In genomic region chr13:87827479-87827878, GRCh38 we compare ENCODE assay signal across 19 cellular contexts.
DNase-seq lines count a peak whose midpoint lies in the region; ATAC-seq, FAIRE-seq and TF ChIP-seq lines count a peak whose summit lies in the region.
"Had no signal": no experiment of that assay in that cellular context is flagged by ENCODE, and none has a peak within 500 bp of the region (broad histone marks: within the 10 kb centered on the region; RNA-seq: fewer than 3 reads in every experiment).

No MANE protein-coding gene starts in this region.

- WGBS in mesenchymal stem cell = 77% methylated on average over 4 of the region's 4 CpGs
- WGBS in gastroesophageal sphincter (ENCODE audit: low coverage in 1 of 2), 2 donors = 92 to 98% methylated on average over 4 of the region's 4 CpGs

- H3K36me3 ChIP-seq in bronchial epithelial cell (ENCODE audit: control insufficient read depth, insufficient read depth, low read length) = no peaks in the 10 kb centered on the region
- H3K36me3 ChIP-seq in mesenchymal stem cell (ENCODE audit: control insufficient read depth in 1 of 2, insufficient read depth in 2 of 2, low read depth in 1 of 2, low read length in 2 of 2) = no peaks in the 10 kb centered on the region
- H3K36me3 ChIP-seq in gastroesophageal sphincter = no peaks in the 10 kb centered on the region
- H3K36me3 ChIP-seq: Peyer's patch had no signal

- no peak overlapping the region for H4K91ac ChIP-seq in mesenchymal stem cell (ENCODE audit: low read length)

- ATAC-seq in left ventricle myocardium superior (no peak), gastroesophageal sphincter (no peak), HG02885 (IDR thresholded peaks at IDR 0.05; ENCODE audit: poor library complexity, unreplicated experiment) (no peak)
- ATAC-seq: activated CD4-positive, alpha-beta T cell treated with anti-CD3 and anti-CD28 coated beads for 36 hours; activated naive CD8-positive, alpha-beta T cell treated with anti-CD3 and anti-CD28 coated beads, Interleukin-2, amount 50 U/mL, for 24 hours; activated T-helper 17 cell treated with anti-CD3 and anti-CD28 coated beads, Interleukin-2, amount 50 U/mL, for 72 hours; stimulated activated effector memory CD8-positive, alpha-beta T cell treated with anti-CD3 and anti-CD28 coated beads, Interleukin-12 subunit alpha, Interleukin-12 subunit beta, amount 100 ng/mL, for 72 hours had no signal

- POLR2A ChIA-PET in AG04450 (lab: Yijun Ruan, JAX) = no interaction called here

- H3K79me1 ChIP-seq in mesenchymal stem cell (replicated peaks; ENCODE audit: low read length, poor library complexity, severe bottlenecking) = no peaks in the 10 kb centered on the region

- H2BK12ac ChIP-seq in mesenchymal stem cell (ENCODE audit: low read length in 2 of 2) = no peak overlapping the region

- no peak overlapping the region for H2AK5ac ChIP-seq in mesenchymal stem cell (ENCODE audit: low read length, severe bottlenecking)

- H3K9ac ChIP-seq in mesenchymal stem cell (ENCODE audit: low read length) = no peak overlapping the region

- H3K4ac ChIP-seq in mesenchymal stem cell (ENCODE audit: low read depth in 1 of 2, low read length in 2 of 2) = no peak overlapping the region

- no peak overlapping the region for H2BK120ac ChIP-seq in mesenchymal stem cell (ENCODE audit: low read depth, low read length)

- no peak overlapping the region for H3K4me3 ChIP-seq in AG04450 (ENCODE audit: low read depth, low read length)
- H3K4me3 ChIP-seq in bronchial epithelial cell (ENCODE audit: low read depth, low read length) = no peak overlapping the region
- H3K4me3 ChIP-seq in mesenchymal stem cell (ENCODE audit: insufficient read depth in 1 of 2, low read depth in 1 of 2, low read length in 2 of 2) = no peak overlapping the region
- H3K4me3 ChIP-seq in gastroesophageal sphincter = no peak overlapping the region
- H3K4me3 ChIP-seq: Peyer's patch had no signal

- no peak overlapping the region for H3K23ac ChIP-seq in mesenchymal stem cell (ENCODE audit: low read length in 2 of 2)

- CTCF ChIA-PET in AG04450 (lab: Charles Lee) = no interaction called here

- H3K4me1 ChIP-seq in mesenchymal stem cell (ENCODE audit: control insufficient read depth, insufficient read depth, low read depth, low read length) = no peaks in the 10 kb centered on the region
- H3K4me1 ChIP-seq in gastroesophageal sphincter = no peaks in the 10 kb centered on the region
- H3K4me1 ChIP-seq: Peyer's patch had no signal

- no peak overlapping the region for H2BK15ac ChIP-seq in mesenchymal stem cell (ENCODE audit: low read depth, poor library complexity, severe bottlenecking)

- H3K9me3 ChIP-seq in AG04450 (ENCODE audit: control insufficient read depth, insufficient read depth, low read length) (no peaks in the 10 kb centered on the region), mesenchymal stem cell (ENCODE audit: control insufficient read depth, low read length) (no peaks in the 10 kb centered on the region), gastroesophageal sphincter (no peaks in the 10 kb centered on the region)
- H3K9me3 ChIP-seq: Peyer's patch had no signal

- no peak overlapping the region for H3K14ac ChIP-seq in mesenchymal stem cell (ENCODE audit: low read length in 2 of 2)

- no peak overlapping the region for H2BK5ac ChIP-seq in mesenchymal stem cell (ENCODE audit: low read depth, low read length, poor library complexity, severe bottlenecking)

- no peak for TF ChIP-seq EP300 in gastroesophageal sphincter (IDR thresholded peaks at IDR 0.05)

- H3K18ac ChIP-seq in mesenchymal stem cell (ENCODE audit: low read depth in 1 of 2, low read length in 2 of 2) = no peak overlapping the region

- H3K27me3 ChIP-seq in AG04450 (ENCODE audit: control insufficient read depth, insufficient read depth, low read length) = no peaks in the 10 kb centered on the region
- no peaks in the 10 kb centered on the region for H3K27me3 ChIP-seq in bronchial epithelial cell (ENCODE audit: control insufficient read depth, insufficient read depth, low read length)
- no peaks in the 10 kb centered on the region for H3K27me3 ChIP-seq in mesenchymal stem cell (ENCODE audit: control insufficient read depth in 1 of 2, insufficient read depth in 1 of 2, low read length in 2 of 2)
- no peaks in the 10 kb centered on the region for H3K27me3 ChIP-seq in gastroesophageal sphincter
- H3K27me3 ChIP-seq: Peyer's patch had no signal

- peak; percentile 1 for DNase-seq in AG04450 (ENCODE audit: low read depth, low spot score)
- peak; percentile 1 for DNase-seq in LHCN-M2 (ENCODE audit: low read depth)
- peak; percentile 43 for DNase-seq in bronchial epithelial cell (ENCODE audit: low read depth)
- DNase-seq in mesenchymal stem cell = peak; percentile 71
- no peak for DNase-seq in left ventricle myocardium superior
- no peak for DNase-seq in activated T-cell treated with anti-CD3 and anti-CD28 coated beads, Interleukin-2, amount 50 U/mL, for 48 hours
- DNase-seq: activated CD4-positive, alpha-beta T cell treated with anti-CD3 and anti-CD28 coated beads for 36 hours; activated naive CD8-positive, alpha-beta T cell treated with anti-CD3 and anti-CD28 coated beads, Interleukin-2, amount 50 U/mL, for 24 hours; Calu3; effector CD4-positive, alpha-beta T cell; Kasumi-1; NCI-H1436; nephron progenitor cell; Peyer's patch had no signal

- TF ChIP-seq POLR2A in gastroesophageal sphincter (IDR thresholded peaks at IDR 0.05) = no peak

- no peak overlapping the region for H3K4me2 ChIP-seq in mesenchymal stem cell (ENCODE audit: low read length, poor library complexity, severe bottlenecking)

- H3K27ac ChIP-seq in AG04450 (ENCODE audit: low read depth, low read length) (no peak overlapping the region), mesenchymal stem cell (ENCODE audit: low read length, poor library complexity, severe bottlenecking) (no peak overlapping the region), gastroesophageal sphincter (no peak overlapping the region)
- H3K27ac ChIP-seq: Peyer's patch had no signal

- H2AFZ ChIP-seq in mesenchymal stem cell (ENCODE audit: low read depth, low read length) = no peak overlapping the region

- intact Hi-C loops in left ventricle myocardium superior (cut with micrococcal nuclease) = no loop called here

- FAIRE-seq in bronchial epithelial cell (lab: Jason Lieb, UNC) = no peak
- FAIRE-seq: GM12891 had no signal

- TF ChIP-seq CTCF in AG04450 (IDR thresholded peaks at IDR 0.05; ENCODE audit: low read depth, low read length) (no peak), bronchial epithelial cell (IDR thresholded peaks at IDR 0.05; ENCODE audit: insufficient read depth, low read length, severe bottlenecking) (no peak), gastroesophageal sphincter (IDR thresholded peaks at IDR 0.05) (no peak)

- H4K8ac ChIP-seq in mesenchymal stem cell (ENCODE audit: low read length) = no peak overlapping the region

Comparison
In these comparisons a context has a peak if more than half of its experiments do, and no peak if none do; other contexts are left out.
1. DNase-seq: peak in AG04450 (single experiment), LHCN-M2 (single experiment), bronchial epithelial cell (single experiment) and mesenchymal stem cell (single experiment); none in left ventricle myocardium superior (single experiment) and activated T-cell treated with anti-CD3 and anti-CD28 coated beads, Interleukin-2, amount 50 U/mL, for 48 hours (0 of 2).